20 cellular contexts compared by ENCODE assay signal in the genomic region with DNA sequence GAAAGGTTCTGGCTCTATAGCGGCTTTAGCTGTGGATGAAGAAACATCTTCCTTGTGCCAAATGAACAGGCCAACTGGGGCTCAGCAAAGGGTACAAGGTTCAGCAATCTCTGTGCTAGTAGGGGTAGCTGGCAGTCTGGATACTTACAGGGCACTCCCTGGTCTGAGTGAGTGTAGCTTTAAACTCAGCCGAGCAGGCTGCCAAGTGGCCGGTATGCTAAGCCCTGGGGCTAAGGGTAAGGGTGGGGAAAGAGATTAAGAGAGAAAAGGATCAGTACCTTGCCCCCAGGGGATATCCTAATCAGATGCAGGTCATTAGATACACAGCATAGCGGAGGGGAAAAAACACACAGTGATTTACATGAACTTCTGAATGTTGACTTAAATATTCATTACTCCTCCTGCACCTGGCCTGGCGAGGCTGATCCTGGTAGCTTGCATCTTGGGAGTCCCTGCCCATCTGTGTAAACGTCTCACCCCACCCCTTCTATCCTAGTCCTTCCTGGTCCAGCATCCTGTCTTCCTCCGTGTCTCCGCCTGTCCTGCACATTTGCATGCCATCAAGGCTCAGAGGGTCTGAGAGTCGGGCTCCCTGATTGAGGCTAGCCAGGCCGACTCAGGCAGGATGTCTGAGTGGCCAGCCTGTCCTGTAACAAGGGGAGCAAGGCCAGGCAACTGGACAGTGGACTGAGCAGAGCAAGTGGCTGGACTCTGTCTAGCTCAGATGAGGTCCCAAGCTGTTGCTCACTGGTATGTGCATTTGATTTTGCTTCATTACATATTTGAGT. TPM values are rescaled to one million over a fixed set of nuclear protein-coding genes. Genes with fewer than 3 reads are reported as not detected.
A peak's percentile ranks its signal among the peaks of the same experiment; 100 is the strongest.
DNase-seq lines count a peak whose midpoint lies in the region; ATAC-seq and TF ChIP-seq lines count a peak whose summit lies in the region.
"Had no signal": no experiment of that assay in that cellular context is flagged by ENCODE, and none has a peak within 500 bp of the region (broad histone marks: within the 10 kb centered on the region; RNA-seq: fewer than 3 reads in every experiment).

No MANE protein-coding gene starts in this region.

- no peaks in the 10 kb centered on the region for H3F3A ChIP-seq in SK-N-SH (replicated peaks; ENCODE audit: insufficient read depth)

- H3K27ac ChIP-seq in SK-N-SH (ENCODE audit: low read depth in 2 of 2, low read length in 1 of 2) (no peak overlapping the region), SJCRH30 (no peak overlapping the region), layer of hippocampus (ENCODE audit: low read depth, low read length) (peak overlapping the region; percentile 42)
- H3K27ac ChIP-seq: lower lobe of right lung had no signal

- WGBS in SK-N-SH (ENCODE audit: low lambda C conversion rate): 46% methylated on average over 10 of the region's 10 CpGs

- no peak for TF ChIP-seq RAD21 in SK-N-SH (IDR thresholded peaks at IDR 0.05; ENCODE audit: low read length)

- no peak overlapping the region for H3K4me2 ChIP-seq in SK-N-SH

- H4K20me1 ChIP-seq in SK-N-SH (ENCODE audit: insufficient read depth): no peaks in the 10 kb centered on the region

- no peak for TF ChIP-seq CTCF in SK-N-SH (IDR thresholded peaks at IDR 0.05)

- no peak; the same call in 2 of the 3 replicates for ATAC-seq in SK-N-SH treated with all-trans-retinoic acid at 6 μM for 48 hours
- no peak for ATAC-seq in GM18520 (IDR thresholded peaks at IDR 0.05; ENCODE audit: unreplicated experiment)
- ATAC-seq: HCT116, lower lobe of right lung had no signal

- H3K36me3 ChIP-seq in SK-N-SH (replicated peaks in 1 of 2; ENCODE audit: control insufficient read depth in 1 of 2, insufficient read depth in 2 of 2, low read length in 1 of 2) (no peaks in the 10 kb centered on the region), SJCRH30 (no peaks in the 10 kb centered on the region; the same call in 1 of the 2 replicates)
- H3K36me3 ChIP-seq: lower lobe of right lung had no signal

- H2AFZ ChIP-seq in SK-N-SH (ENCODE audit: low read depth): no peak overlapping the region

- TF ChIP-seq EP300 in SK-N-SH (IDR thresholded peaks at IDR 0.05; ENCODE audit: borderline replicate concordance in 1 of 2, low read depth in 1 of 2, low read length in 1 of 2): no peak

- H3K27me3 ChIP-seq in SK-N-SH (ENCODE audit: insufficient read depth) (no peaks in the 10 kb centered on the region), SJCRH30 (no peaks in the 10 kb centered on the region), layer of hippocampus (ENCODE audit: control insufficient read depth, insufficient read depth, low read length) (no peaks in the 10 kb centered on the region)

- H3K4me1 ChIP-seq in SK-N-SH (ENCODE audit: control insufficient read depth in 1 of 2, insufficient read depth in 2 of 2, low read depth in 1 of 2, low read length in 1 of 2) (peaks cover 0 to 19% of the 10 kb centered on the region in 2 experiments; a peak in 1 of 4 replicates), SJCRH30 (peaks cover 10% of the 10 kb centered on the region)
- H3K4me1 ChIP-seq: lower lobe of right lung had no signal

- peak; percentile 63 for DNase-seq in SK-N-SH
- DNase-seq in SJCRH30: peak; percentile 71
- DNase-seq in OCI-M1 (lab: John Stamatoyannopoulos, UW): no peak
- DNase-seq in LoVo (ENCODE audit: low spot score): no peak
- no peak for DNase-seq in NCI-H2227 treated with DMSO at 0.1 percent for 48 hours (lab: John Stamatoyannopoulos, UW)
- DNase-seq: cerebellar nuclear complex; GDM1; lower lobe of right lung; NCI-H187 treated with DMSO at 0.1 percent for 48 hours; NCI-H774; stimulated activated CD4-positive, alpha-beta T cell treated with anti-CD3 and anti-CD28 coated beads, Interleukin-12 subunit alpha, Interleukin-12 subunit beta, amount 100 ng/mL, for 4 hours; stimulated activated naive CD4-positive, alpha-beta T cell treated with Interleukin-2 at 50 U/mL for 16 hours; T-helper 1 cell had no signal

- POLR2A ChIA-PET in SK-N-SH (lab: Yijun Ruan, JAX): interaction anchor here (0.6 to 1.1 kb wide), 2 partner anchors 11 to 51 kb away, joined by 3 read pairs; no protein-coding TSS in a partner anchor

- H3K9me3 ChIP-seq in SK-N-SH (no peaks in the 10 kb centered on the region), SJCRH30 (replicated peaks) (no peaks in the 10 kb centered on the region)
- H3K9me3 ChIP-seq: lower lobe of right lung had no signal

- no peak overlapping the region for H3K4me3 ChIP-seq in SK-N-SH (ENCODE audit: low read depth in 2 of 2, low read length in 1 of 2)
- H3K4me3 ChIP-seq in SJCRH30: no peak overlapping the region
- H3K4me3 ChIP-seq: lower lobe of right lung had no signal

- no peak overlapping the region for H3K9ac ChIP-seq in SK-N-SH

- H3K79me2 ChIP-seq in SK-N-SH (ENCODE audit: insufficient read depth): no peaks in the 10 kb centered on the region

- CTCF ChIA-PET in SK-N-SH (lab: Yijun Ruan, JAX): interaction anchor here (1.1 to 26.4 kb wide), 5 partner anchors 10 to 322 kb away, joined by 3 to 756 read pairs (median 4); no protein-coding TSS in a partner anchor

- H3K9me2 ChIP-seq in SK-N-SH: no peaks in the 10 kb centered on the region

TF ChIP-seq in SK-N-SH, 30 proteins besides CTCF, POLR2A, EP300 and RAD21:
- TF ChIP-seq ELF1 (IDR thresholded peaks at IDR 0.05) (no peak), GATA2 (CRISPR knock-in tag; IDR thresholded peaks at IDR 0.05) (no peak), NRF1 (IDR thresholded peaks at IDR 0.05; ENCODE audit: low read depth, low read length) (no peak), NFIC (IDR thresholded peaks at IDR 0.05; ENCODE audit: borderline replicate concordance) (no peak), RFX5 (IDR thresholded peaks at IDR 0.05; ENCODE audit: low read length) (no peak), CHD2 (IDR thresholded peaks at IDR 0.05; ENCODE audit: low read length, partially characterized antibody) (no peak)
- TF ChIP-seq, protein P1, sequence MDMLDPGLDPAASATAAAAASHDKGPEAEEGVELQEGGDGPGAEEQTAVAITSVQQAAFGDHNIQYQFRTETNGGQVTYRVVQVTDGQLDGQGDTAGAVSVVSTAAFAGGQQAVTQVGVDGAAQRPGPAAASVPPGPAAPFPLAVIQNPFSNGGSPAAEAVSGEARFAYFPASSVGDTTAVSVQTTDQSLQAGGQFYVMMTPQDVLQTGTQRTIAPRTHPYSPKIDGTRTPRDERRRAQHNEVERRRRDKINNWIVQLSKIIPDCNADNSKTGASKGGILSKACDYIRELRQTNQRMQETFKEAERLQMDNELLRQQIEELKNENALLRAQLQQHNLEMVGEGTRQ (IDR thresholded peaks at IDR 0.05; ENCODE audit: borderline replicate concordance, low read depth, low read length): no peak
- TF ChIP-seq, protein P2, sequence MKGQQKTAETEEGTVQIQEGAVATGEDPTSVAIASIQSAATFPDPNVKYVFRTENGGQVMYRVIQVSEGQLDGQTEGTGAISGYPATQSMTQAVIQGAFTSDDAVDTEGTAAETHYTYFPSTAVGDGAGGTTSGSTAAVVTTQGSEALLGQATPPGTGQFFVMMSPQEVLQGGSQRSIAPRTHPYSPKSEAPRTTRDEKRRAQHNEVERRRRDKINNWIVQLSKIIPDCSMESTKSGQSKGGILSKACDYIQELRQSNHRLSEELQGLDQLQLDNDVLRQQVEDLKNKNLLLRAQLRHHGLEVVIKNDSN (IDR thresholded peaks at IDR 0.05; ENCODE audit: borderline replicate concordance, low read depth): no peak
- TF ChIP-seq, protein P3, sequence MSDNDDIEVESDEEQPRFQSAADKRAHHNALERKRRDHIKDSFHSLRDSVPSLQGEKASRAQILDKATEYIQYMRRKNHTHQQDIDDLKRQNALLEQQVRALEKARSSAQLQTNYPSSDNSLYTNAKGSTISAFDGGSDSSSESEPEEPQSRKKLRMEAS (IDR thresholded peaks at IDR 0.05; ENCODE audit: low read depth): no peak

TF ChIP-seq in SK-N-SH treated with all-trans-retinoic acid at 6 μM for 48 hours, 23 proteins besides CTCF, POLR2A, EP300 and RAD21:
- no peak for TF ChIP-seq TCF4 (CRISPR knock-in tag; IDR thresholded peaks at IDR 0.05; ENCODE audit: borderline replicate concordance)
- TF ChIP-seq ESRRG (CRISPR knock-in tag; IDR thresholded peaks at IDR 0.05): no peak
- no peak for TF ChIP-seq ZNF8 (CRISPR knock-in tag; IDR thresholded peaks at IDR 0.05)
- TF ChIP-seq, protein P4, sequence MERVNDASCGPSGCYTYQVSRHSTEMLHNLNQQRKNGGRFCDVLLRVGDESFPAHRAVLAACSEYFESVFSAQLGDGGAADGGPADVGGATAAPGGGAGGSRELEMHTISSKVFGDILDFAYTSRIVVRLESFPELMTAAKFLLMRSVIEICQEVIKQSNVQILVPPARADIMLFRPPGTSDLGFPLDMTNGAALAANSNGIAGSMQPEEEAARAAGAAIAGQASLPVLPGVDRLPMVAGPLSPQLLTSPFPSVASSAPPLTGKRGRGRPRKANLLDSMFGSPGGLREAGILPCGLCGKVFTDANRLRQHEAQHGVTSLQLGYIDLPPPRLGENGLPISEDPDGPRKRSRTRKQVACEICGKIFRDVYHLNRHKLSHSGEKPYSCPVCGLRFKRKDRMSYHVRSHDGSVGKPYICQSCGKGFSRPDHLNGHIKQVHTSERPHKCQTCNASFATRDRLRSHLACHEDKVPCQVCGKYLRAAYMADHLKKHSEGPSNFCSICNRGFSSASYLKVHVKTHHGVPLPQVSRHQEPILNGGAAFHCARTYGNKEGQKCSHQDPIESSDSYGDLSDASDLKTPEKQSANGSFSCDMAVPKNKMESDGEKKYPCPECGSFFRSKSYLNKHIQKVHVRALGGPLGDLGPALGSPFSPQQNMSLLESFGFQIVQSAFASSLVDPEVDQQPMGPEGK (CRISPR knock-in tag; IDR thresholded peaks at IDR 0.05; ENCODE audit: borderline replicate concordance): no peak
- TF ChIP-seq, protein P5, sequence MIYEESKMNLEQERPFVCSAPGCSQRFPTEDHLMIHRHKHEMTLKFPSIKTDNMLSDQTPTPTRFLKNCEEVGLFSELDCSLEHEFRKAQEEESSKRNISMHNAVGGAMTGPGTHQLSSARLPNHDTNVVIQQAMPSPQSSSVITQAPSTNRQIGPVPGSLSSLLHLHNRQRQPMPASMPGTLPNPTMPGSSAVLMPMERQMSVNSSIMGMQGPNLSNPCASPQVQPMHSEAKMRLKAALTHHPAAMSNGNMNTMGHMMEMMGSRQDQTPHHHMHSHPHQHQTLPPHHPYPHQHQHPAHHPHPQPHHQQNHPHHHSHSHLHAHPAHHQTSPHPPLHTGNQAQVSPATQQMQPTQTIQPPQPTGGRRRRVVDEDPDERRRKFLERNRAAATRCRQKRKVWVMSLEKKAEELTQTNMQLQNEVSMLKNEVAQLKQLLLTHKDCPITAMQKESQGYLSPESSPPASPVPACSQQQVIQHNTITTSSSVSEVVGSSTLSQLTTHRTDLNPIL (CRISPR knock-in tag; IDR thresholded peaks at IDR 0.05; ENCODE audit: low read depth): no peak

RNA-seq across cellular contexts. Expression of a gene that starts 39.5 kb away (rescaled TPM):
- polyA plus RNA-seq in SK-N-SH (2012; rRNA removed): 0.02 and 0.03 TPM in 2 replicates
- polyA plus RNA-seq in SK-N-SH (2012; cell fraction: cytosol; rRNA removed): 0.01 and 0.03 TPM in 2 replicates
- 0.06 and 0.19 TPM in 2 replicates for polyA plus RNA-seq in SK-N-SH (2012; cell fraction: nucleus; rRNA removed)
- 0.08 and 0.36 TPM in 2 replicates for total RNA-seq in SJCRH30 (2014; rRNA removed; shearing (Covaris generic))
- total RNA-seq: activated CD8-positive, alpha-beta memory T cell treated with anti-CD3 and anti-CD28 coated beads for 36 hours; activated T-helper 2 cell treated with anti-CD3 and anti-CD28 coated beads, Interferon-gamma antibody, Interleukin-2, Interleukin-4, amounts not matched to agents 10 μg/mL and 5 μg/mL and 100 μg/mL, durations not matched to agents 14 hours and 24 hours and 36 hours; HT-29; lower lobe of right lung had no signal

Comparison
In these comparisons a context has a peak if more than half of its experiments do, and no peak if none do; other contexts are left out.
1. DNase-seq: peak in SK-N-SH (single experiment) and SJCRH30 (2 of 2); none in OCI-M1 (single experiment), LoVo (single experiment) and NCI-H2227 treated with DMSO at 0.1 percent for 48 hours (single experiment).